8 cellular contexts compared by ENCODE assay signal in genomic region chr1:1001631-1002300, GRCh38. TPM values are rescaled to one million over a fixed set of nuclear protein-coding genes. Genes with fewer than 3 reads are reported as not detected.
DNase-seq lines count a peak whose midpoint lies in the region; ATAC-seq and TF ChIP-seq lines count a peak whose summit lies in the region.
"Had no signal": no experiment of that assay in that cellular context is flagged by ENCODE, and none has a peak within 500 bp of the region (broad histone marks: within the 10 kb centered on the region; RNA-seq: fewer than 3 reads in every experiment).

No MANE protein-coding gene starts in this region.

- no peak overlapping the region for H3K27ac ChIP-seq in effector memory CD4-positive, alpha-beta T cell (ENCODE audit: insufficient read depth, low read length, poor library complexity, severe bottlenecking)

- peaks cover 91% of the 10 kb centered on the region for H3K27me3 ChIP-seq in effector memory CD4-positive, alpha-beta T cell (replicated peaks; ENCODE audit: control insufficient read depth, insufficient read depth, low read length, poor library complexity, severe bottlenecking)

- H3K36me3 Mint-ChIP-seq in activated CD4-positive, alpha-beta memory T cell treated with anti-CD3 and anti-CD28 coated beads for 36 hours = no peaks in the 10 kb centered on the region
- no peaks in the 10 kb centered on the region for H3K36me3 Mint-ChIP-seq in memory B cell

- POLR2A ChIA-PET in activated CD4-positive, alpha-beta memory T cell treated with anti-CD3 and anti-CD28 coated beads for 36 hours (lab: Charles Lee) = interaction anchor here (1.3 to 1.5 kb wide), 2 partner anchors 12 to 16 kb away, joined by 3 to 4 read pairs; partner anchors contain the start of gene ISG15

- CTCF ChIA-PET in activated CD4-positive, alpha-beta memory T cell treated with anti-CD3 and anti-CD28 coated beads for 36 hours (lab: Charles Lee) = interaction anchor here (0.6 to 3.6 kb wide), 20 partner anchors 10 to 1130 kb away, joined by 3 to 33 read pairs (median 4); partner anchors contain the start of genes AGRN and ISG15

- peaks cover 13% of the 10 kb centered on the region for H3K4me1 Mint-ChIP-seq in activated CD4-positive, alpha-beta memory T cell treated with anti-CD3 and anti-CD28 coated beads for 36 hours (ENCODE audit: low read depth)
- H3K4me1 Mint-ChIP-seq in memory B cell = peaks cover 11% of the 10 kb centered on the region

- peaks cover 37% of the 10 kb centered on the region for H3K27me3 Mint-ChIP-seq in activated CD4-positive, alpha-beta memory T cell treated with anti-CD3 and anti-CD28 coated beads for 36 hours
- H3K27me3 Mint-ChIP-seq in memory B cell = peaks cover 28% of the 10 kb centered on the region

- H3K4me1 ChIP-seq in effector memory CD4-positive, alpha-beta T cell (ENCODE audit: control insufficient read depth, insufficient read depth, low read length, poor library complexity, severe bottlenecking) = peaks cover 51% of the 10 kb centered on the region

- H3K9me3 ChIP-seq in effector memory CD4-positive, alpha-beta T cell (ENCODE audit: control insufficient read depth, low read length) = no peaks in the 10 kb centered on the region

- DNase-seq in NCI-H1105 treated with DMSO at 0.1 percent for 48 hours (lab: John Stamatoyannopoulos, UW) (peak; percentile 28), memory B cell (ENCODE audit: low spot score in 2 of 2) (peak; percentile 73 to 86)
- DNase-seq in activated CD4-positive, alpha-beta memory T cell treated with anti-CD3 and anti-CD28 coated beads for 36 hours = peak; percentile 77
- DNase-seq in effector memory CD4-positive, alpha-beta T cell = peak; percentile 31 to 51 (median 37)
- peak; percentile 61 to 63 for DNase-seq in stimulated activated CD8-positive, alpha-beta memory T cell treated with anti-CD3 and anti-CD28 coated beads, Interleukin-15, amount 100 ng/mL, for 48 hours (ENCODE audit: low read depth in 2 of 2)

- ATAC-seq in memory B cell (ENCODE audit: low read depth) (peak; percentile 42), GM19324 (IDR thresholded peaks at IDR 0.05; ENCODE audit: low FRiP score, unreplicated experiment) (no peak)

- H3K4me3 ChIP-seq in effector memory CD4-positive, alpha-beta T cell (ENCODE audit: insufficient read depth, low read depth, low read length, poor library complexity, severe bottlenecking) = peak overlapping the region; percentile 45

- H3K4me3 Mint-ChIP-seq in activated CD4-positive, alpha-beta memory T cell treated with anti-CD3 and anti-CD28 coated beads for 36 hours = no peak overlapping the region
- H3K4me3 Mint-ChIP-seq in memory B cell = peak overlapping the region; percentile 43

- H3K9me3 Mint-ChIP-seq in activated CD4-positive, alpha-beta memory T cell treated with anti-CD3 and anti-CD28 coated beads for 36 hours = no peaks in the 10 kb centered on the region
- H3K9me3 Mint-ChIP-seq in memory B cell = no peaks in the 10 kb centered on the region

- intact Hi-C loops in activated CD4-positive, alpha-beta memory T cell treated with anti-CD3 and anti-CD28 coated beads for 36 hours (cut with micrococcal nuclease) = no loop called here

- no peak overlapping the region for H3K27ac Mint-ChIP-seq in activated CD4-positive, alpha-beta memory T cell treated with anti-CD3 and anti-CD28 coated beads for 36 hours
- H3K27ac Mint-ChIP-seq in memory B cell = no peak overlapping the region

- TF ChIP-seq CTCF in GM12874 (IDR thresholded peaks at IDR 0.05; ENCODE audit: insufficient read depth, low read depth, low read length) = peak; percentile 94

- H3K36me3 ChIP-seq in effector memory CD4-positive, alpha-beta T cell (ENCODE audit: control insufficient read depth, insufficient read depth, low read length) = no peaks in the 10 kb centered on the region

RNA-seq across cellular contexts. Expression of gene HES4, which starts 1.9 kb away (rescaled TPM):
- total RNA-seq in activated CD4-positive, alpha-beta memory T cell treated with anti-CD3 and anti-CD28 coated beads for 36 hours = 1 to 10 TPM; 1.7 to 2.0 TPM

RNA-seq across cellular contexts. Expression of gene ISG15, which starts 11.5 kb away (rescaled TPM):
- total RNA-seq in activated CD4-positive, alpha-beta memory T cell treated with anti-CD3 and anti-CD28 coated beads for 36 hours = 100 to 1,000 TPM in 1 of 2 experiments, 10 to 100 TPM in 1; 96.9 to 108 TPM

RNA-seq across cellular contexts. Expression of gene AGRN, which starts 18.2 kb away (rescaled TPM):
- 10 to 100 TPM; 33.2 to 35.6 TPM for total RNA-seq in activated CD4-positive, alpha-beta memory T cell treated with anti-CD3 and anti-CD28 coated beads for 36 hours

RNA-seq across cellular contexts. Expression of gene PERM1, which starts 19.9 kb away (rescaled TPM):
- total RNA-seq in activated CD4-positive, alpha-beta memory T cell treated with anti-CD3 and anti-CD28 coated beads for 36 hours = not detected
- total RNA-seq: pulmonary artery endothelial cell had no signal

RNA-seq across cellular contexts. Expression of gene PLEKHN1, which starts 35.5 kb away (rescaled TPM):
- total RNA-seq in activated CD4-positive, alpha-beta memory T cell treated with anti-CD3 and anti-CD28 coated beads for 36 hours = 1 to 10 TPM; 5.8 to 6.0 TPM

Comparison
In these comparisons a context has a peak if more than half of its experiments do, and no peak if none do; other contexts are left out.
1. DNase-seq: peak in every context shown above with its lines; median percentile 80 in memory B cell; 77 in activated CD4-positive, alpha-beta memory T cell treated with anti-CD3 and anti-CD28 coated beads for 36 hours; 62 in stimulated activated CD8-positive, alpha-beta memory T cell treated with anti-CD3 and anti-CD28 coated beads, Interleukin-15, amount 100 ng/mL, for 48 hours; 37 in effector memory CD4-positive, alpha-beta T cell; 28 in NCI-H1105 treated with DMSO at 0.1 percent for 48 hours.